In genomic region chr17:75109407-75110236, GRCh38 we compare ENCODE assay signal across 8 cellular contexts. TPM values are rescaled to one million over a fixed set of nuclear protein-coding genes. Genes with fewer than 3 reads are reported as not detected.
DNase-seq lines count a peak whose midpoint lies in the region; ATAC-seq and TF ChIP-seq lines count a peak whose summit lies in the region.

Gene ARMC7, plus strand, starts transcription at chr17:75109969. Its CDS starts 320 bp downstream, at chr17:75110289.

- H3K4me1 Mint-ChIP-seq in CD14-positive monocyte (peaks cover 44% of the 10 kb centered on the region), memory B cell (peaks cover 17% of the 10 kb centered on the region)
- peaks cover 32% of the 10 kb centered on the region for H3K4me1 Mint-ChIP-seq in activated CD8-positive, alpha-beta T cell treated with anti-CD3 and anti-CD28 coated beads for 36 hours (ENCODE audit: low read depth)

- POLR2A ChIA-PET in activated CD8-positive, alpha-beta T cell treated with anti-CD3 and anti-CD28 coated beads for 36 hours (lab: Charles Lee): interaction anchor here (0.6 to 1.6 kb wide), 10 partner anchors 15 to 153 kb away, joined by 3 to 8 read pairs (median 4); partner anchors contain the start of genes MRPS7 and SLC16A5

- DNase-seq in CD14-positive monocyte (ENCODE audit: low spot score) (peak; percentile 89), HL-60 (ENCODE audit: low read depth in 1 of 2, low spot score in 1 of 2) (peak; percentile 73 to 92), NCI-H82 (lab: John Stamatoyannopoulos, UW) (peak; percentile 94), memory B cell (ENCODE audit: low spot score in 2 of 2) (peak; percentile 80 to 83)
- DNase-seq in activated CD8-positive, alpha-beta T cell treated with anti-CD3 and anti-CD28 coated beads for 36 hours: peak; percentile 91
- DNase-seq in effector CD4-positive, alpha-beta T cell: peak; percentile 85
- peak; percentile 82 for DNase-seq in stimulated activated CD8-positive, alpha-beta memory T cell treated with anti-CD3 and anti-CD28 coated beads, Interleukin-12 subunit alpha, Interleukin-12 subunit beta, amount 100 ng/mL, for 1 hour (ENCODE audit: low read depth)

- H3K4me3 Mint-ChIP-seq in CD14-positive monocyte: peak within 1 kb of the TSS; percentile 85 to 95
- peak within 1 kb of the TSS; percentile 87 for H3K4me3 Mint-ChIP-seq in activated CD8-positive, alpha-beta T cell treated with anti-CD3 and anti-CD28 coated beads for 36 hours
- peak within 1 kb of the TSS; percentile 87 for H3K4me3 Mint-ChIP-seq in memory B cell

- intact Hi-C loops in CD14-positive monocyte (cut with micrococcal nuclease): loop anchor here (5.0 to 10.0 kb wide), 4 partner anchors 32 to 95 kb away; partner anchors contain the start of genes JPT1 (in 1 of the 2) and NUP85 (in 1 of the 2)
- intact Hi-C loops in activated CD8-positive, alpha-beta T cell treated with anti-CD3 and anti-CD28 coated beads for 36 hours (cut with micrococcal nuclease): loop anchor here (5.0 to 10.0 kb wide), 2 partner anchors 65 to 93 kb away; no protein-coding TSS in a partner anchor

- TF ChIP-seq CTCF in CD14-positive monocyte (IDR thresholded peaks at IDR 0.05) (no peak), HL-60 (IDR thresholded peaks at IDR 0.05; ENCODE audit: insufficient read depth, low read length) (no peak)
- TF ChIP-seq CTCF in activated CD8-positive, alpha-beta T cell treated with anti-CD3 and anti-CD28 coated beads for 36 hours (IDR thresholded peaks at IDR 0.05): no peak

- peak within 1 kb of the TSS; percentile 76 for H3K4me3 ChIP-seq in HL-60 (replicated peaks; ENCODE audit: insufficient read depth, low read length)

- H3K27ac Mint-ChIP-seq in CD14-positive monocyte: peak within 1 kb of the TSS; percentile 42 to 92 (median 86)
- H3K27ac Mint-ChIP-seq in activated CD8-positive, alpha-beta T cell treated with anti-CD3 and anti-CD28 coated beads for 36 hours: peak within 1 kb of the TSS; percentile 90
- peak within 1 kb of the TSS; percentile 42 for H3K27ac Mint-ChIP-seq in memory B cell

- no peaks in the 10 kb centered on the region for H3K9me3 Mint-ChIP-seq in CD14-positive monocyte
- H3K9me3 Mint-ChIP-seq in activated CD8-positive, alpha-beta T cell treated with anti-CD3 and anti-CD28 coated beads for 36 hours: no peaks in the 10 kb centered on the region
- H3K9me3 Mint-ChIP-seq in memory B cell: no peaks in the 10 kb centered on the region

- H3K36me3 Mint-ChIP-seq in CD14-positive monocyte: peaks cover 28 to 34% of the 10 kb centered on the region in 2 donors
- H3K36me3 Mint-ChIP-seq in activated CD8-positive, alpha-beta T cell treated with anti-CD3 and anti-CD28 coated beads for 36 hours (ENCODE audit: low read depth): peaks cover 8% of the 10 kb centered on the region
- peaks cover 6% of the 10 kb centered on the region for H3K36me3 Mint-ChIP-seq in memory B cell

- ATAC-seq in GM19438 (IDR thresholded peaks at IDR 0.05; ENCODE audit: low read depth, unreplicated experiment) (peak; percentile 63), memory B cell (ENCODE audit: low read depth) (peak; percentile 75)
- ATAC-seq in activated CD8-positive, alpha-beta T cell treated with anti-CD3 and anti-CD28 coated beads for 36 hours: peak; percentile 84

- peak within 1 kb of the TSS; percentile 52 for H3K27ac ChIP-seq in HL-60 (replicated peaks)

- peaks cover 0 to 6% (median 6%) of the 10 kb centered on the region in 3 donors for H3K27me3 Mint-ChIP-seq in CD14-positive monocyte (ENCODE audit: low read depth in 3 of 3)
- H3K27me3 Mint-ChIP-seq in activated CD8-positive, alpha-beta T cell treated with anti-CD3 and anti-CD28 coated beads for 36 hours: no peaks in the 10 kb centered on the region
- no peaks in the 10 kb centered on the region for H3K27me3 Mint-ChIP-seq in memory B cell

- no peaks in the 10 kb centered on the region for H3K27me3 ChIP-seq in HL-60 (ENCODE audit: insufficient read depth, poor library complexity, severe bottlenecking)

- CTCF ChIA-PET in activated CD8-positive, alpha-beta T cell treated with anti-CD3 and anti-CD28 coated beads for 36 hours (lab: Charles Lee): interaction anchor here (0.6 to 1.6 kb wide), 5 partner anchors 22 to 149 kb away, joined by 3 to 5 read pairs (median 3); partner anchors contain the start of gene NT5C

RNA-seq across cellular contexts. Expression of gene ARMC7, which starts in this region (rescaled TPM):
- polyA plus RNA-seq in CD14-positive monocyte: 1 to 10 TPM; 1.3 to 2.1 TPM
- 1 to 10 TPM; 5.4 TPM for total RNA-seq in activated CD8-positive, alpha-beta T cell treated with anti-CD3 and anti-CD28 coated beads for 36 hours

Comparison
In these comparisons a context has a peak if more than half of its experiments do, and no peak if none do; other contexts are left out.
1. Peak in every context shown above with its lines: DNase-seq, ATAC-seq, H3K4me3 ChIP-seq and H3K27ac ChIP-seq.